ENCODE assay signal across 8 cellular contexts in the genomic region with DNA sequence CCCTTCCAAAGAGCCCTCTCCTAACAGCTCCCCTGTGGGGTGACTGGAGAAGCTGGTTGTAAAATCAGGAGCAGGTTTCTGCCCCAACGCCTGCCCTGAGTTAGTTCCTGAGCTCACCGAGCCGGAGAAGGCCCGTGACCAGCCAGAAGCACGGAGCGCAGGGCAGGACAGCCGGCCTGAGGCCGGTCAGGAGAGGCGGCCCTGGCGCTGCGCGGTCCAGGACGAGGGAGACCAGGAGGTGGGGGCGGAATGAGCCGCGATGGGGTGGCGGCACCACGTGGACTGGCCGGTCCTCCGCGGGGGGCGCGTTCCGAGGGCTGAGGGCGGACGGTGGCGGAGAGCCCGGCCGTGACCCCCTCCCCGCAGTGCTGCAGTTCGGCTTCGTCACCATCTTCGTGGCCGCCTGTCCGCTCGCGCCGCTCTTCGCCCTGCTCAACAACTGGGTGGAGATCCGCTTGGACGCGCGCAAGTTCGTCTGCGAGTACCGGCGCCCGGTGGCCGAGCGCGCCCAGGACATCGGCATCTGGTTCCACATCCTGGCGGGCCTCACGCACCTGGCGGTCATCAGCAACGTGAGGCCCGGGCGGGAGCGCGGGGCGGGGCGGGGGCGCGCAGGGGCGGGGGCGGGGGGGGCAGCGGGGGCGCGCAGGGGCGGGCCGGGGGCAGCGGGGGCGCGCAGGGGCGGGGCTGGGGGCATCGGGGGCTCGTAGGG. TPM values are rescaled to one million over a fixed set of nuclear protein-coding genes. Genes with fewer than 3 reads are reported as not detected.
DNase-seq lines count a peak whose midpoint lies in the region; ATAC-seq and TF ChIP-seq lines count a peak whose summit lies in the region.

No MANE protein-coding gene starts in this region.

- H3K9me3 Mint-ChIP-seq in neural progenitor cell = no peaks in the 10 kb centered on the region

- H3K9ac ChIP-seq in adipocyte (ENCODE audit: low read length) (peak overlapping the region; percentile 42), neural progenitor cell (no peak overlapping the region)

- H3K27ac ChIP-seq in Peyer's patch (peak overlapping the region; percentile 73 to 82 (median 78)), neural progenitor cell (no peak overlapping the region)

- TF ChIP-seq CTCF in GM12864 (IDR thresholded peaks at IDR 0.05; ENCODE audit: low read depth, low read length, missing control alignments) (no peak), Peyer's patch (IDR thresholded peaks at IDR 0.05) (peak in 2 of 6 experiments; percentile 19 to 33), neural progenitor cell (IDR thresholded peaks at IDR 0.05) (no peak)

- H3K4me3 ChIP-seq in GM12864 (ENCODE audit: low read depth, low read length) (peak overlapping the region; percentile 54), Peyer's patch (peak overlapping the region; percentile 43 to 57 (median 52)), adipocyte (ENCODE audit: low read length) (peak overlapping the region; percentile 72), neural progenitor cell (peak overlapping the region; percentile 38)

- no peaks in the 10 kb centered on the region for H3K9me3 ChIP-seq in Peyer's patch
- no peaks in the 10 kb centered on the region for H3K9me3 ChIP-seq in adipocyte (ENCODE audit: control insufficient read depth, low read length)
- H3K9me3 ChIP-seq in neural progenitor cell (ENCODE audit: low read depth) = no peaks in the 10 kb centered on the region

- H3F3A ChIP-seq in neural progenitor cell (ENCODE audit: low read depth) = peaks cover 24% of the 10 kb centered on the region

- H4K20me1 ChIP-seq in neural progenitor cell (ENCODE audit: low read depth) = peaks cover 1% of the 10 kb centered on the region

- peak; percentile 49 for ATAC-seq in HG02840 (IDR thresholded peaks at IDR 0.05; ENCODE audit: low FRiP score, unreplicated experiment)

- H3K4me1 Mint-ChIP-seq in neural progenitor cell = peaks cover 19% of the 10 kb centered on the region

- no peaks in the 10 kb centered on the region for H3K27me3 ChIP-seq in Peyer's patch
- H3K27me3 ChIP-seq in adipocyte (replicated peaks; ENCODE audit: control insufficient read depth, insufficient read depth, low read length) = peaks cover 23% of the 10 kb centered on the region
- peaks cover 15% of the 10 kb centered on the region for H3K27me3 ChIP-seq in neural progenitor cell

- H3K36me3 ChIP-seq in Peyer's patch (no peaks in the 10 kb centered on the region), adipocyte (ENCODE audit: control insufficient read depth, insufficient read depth, low read length, severe bottlenecking) (no peaks in the 10 kb centered on the region), neural progenitor cell (no peaks in the 10 kb centered on the region)

- peak overlapping the region; percentile 69 for H3K4me2 ChIP-seq in neural progenitor cell

- TF ChIP-seq POLR2A in Peyer's patch (IDR thresholded peaks at IDR 0.05) = no peak

- peaks cover 12% of the 10 kb centered on the region for H3K27me3 Mint-ChIP-seq in neural progenitor cell (ENCODE audit: insufficient read depth, low read depth)

- H3K27ac Mint-ChIP-seq in neural progenitor cell = no peak overlapping the region

- peak overlapping the region; percentile 80 for H3K4me3 Mint-ChIP-seq in neural progenitor cell

- DNase-seq in GM12864 (ENCODE audit: low read depth) (peak; percentile 21), Peyer's patch (peak; percentile 50 to 83 (median 81)), adipocyte (ENCODE audit: low read depth) (peak; percentile 84), glomerular visceral epithelial cell (ENCODE audit: extremely low spot score) (peak; percentile 88), neural progenitor cell (ENCODE audit: low spot score) (peak; percentile 92), ureter (ENCODE audit: low spot score) (peak; percentile 78), NCI-H2171 (lab: John Stamatoyannopoulos, UW) (no peak)

- H3K36me3 Mint-ChIP-seq in neural progenitor cell = no peaks in the 10 kb centered on the region

- peaks cover 5% of the 10 kb centered on the region for H3K79me2 ChIP-seq in neural progenitor cell (ENCODE audit: low read depth)

- peak overlapping the region; percentile 59 for H2AFZ ChIP-seq in neural progenitor cell (replicated peaks)

- H3K4me1 ChIP-seq in Peyer's patch = peaks cover 0 to 11% (median 0%) of the 10 kb centered on the region in 4 donors
- peaks cover 7% of the 10 kb centered on the region for H3K4me1 ChIP-seq in adipocyte (ENCODE audit: control insufficient read depth, insufficient read depth, low read length)
- H3K4me1 ChIP-seq in neural progenitor cell = peaks cover 12% of the 10 kb centered on the region

RNA-seq across cellular contexts. Expression of gene ANO7, which starts 29.0 kb away (rescaled TPM):
- total RNA-seq in Peyer's patch (100 to 1,000 TPM in 3 of 4 donors, 10 to 100 TPM in 1; 89.1 to 188 (median 102) TPM), neural progenitor cell (ENCODE audit: low replicate concordance) (1.8 TPM in 1 of 2 replicates, not detected in the other), ureter (1.4 TPM)

Comparison
In these comparisons a context has a peak if more than half of its experiments do, and no peak if none do; other contexts are left out.
1. RNA of gene ANO7, which starts 29.0 kb away (total RNA-seq): 89.1 to 188 TPM in Peyer's patch; 1.4 TPM in ureter (single experiment) and 1.8 TPM in neural progenitor cell; every median in the first group is over 10 times any median in the second.
2. Peak in every context shown above with its lines, with median percentiles within 50 percentile points of each other: H3K4me3 ChIP-seq.